In the genomic region with DNA sequence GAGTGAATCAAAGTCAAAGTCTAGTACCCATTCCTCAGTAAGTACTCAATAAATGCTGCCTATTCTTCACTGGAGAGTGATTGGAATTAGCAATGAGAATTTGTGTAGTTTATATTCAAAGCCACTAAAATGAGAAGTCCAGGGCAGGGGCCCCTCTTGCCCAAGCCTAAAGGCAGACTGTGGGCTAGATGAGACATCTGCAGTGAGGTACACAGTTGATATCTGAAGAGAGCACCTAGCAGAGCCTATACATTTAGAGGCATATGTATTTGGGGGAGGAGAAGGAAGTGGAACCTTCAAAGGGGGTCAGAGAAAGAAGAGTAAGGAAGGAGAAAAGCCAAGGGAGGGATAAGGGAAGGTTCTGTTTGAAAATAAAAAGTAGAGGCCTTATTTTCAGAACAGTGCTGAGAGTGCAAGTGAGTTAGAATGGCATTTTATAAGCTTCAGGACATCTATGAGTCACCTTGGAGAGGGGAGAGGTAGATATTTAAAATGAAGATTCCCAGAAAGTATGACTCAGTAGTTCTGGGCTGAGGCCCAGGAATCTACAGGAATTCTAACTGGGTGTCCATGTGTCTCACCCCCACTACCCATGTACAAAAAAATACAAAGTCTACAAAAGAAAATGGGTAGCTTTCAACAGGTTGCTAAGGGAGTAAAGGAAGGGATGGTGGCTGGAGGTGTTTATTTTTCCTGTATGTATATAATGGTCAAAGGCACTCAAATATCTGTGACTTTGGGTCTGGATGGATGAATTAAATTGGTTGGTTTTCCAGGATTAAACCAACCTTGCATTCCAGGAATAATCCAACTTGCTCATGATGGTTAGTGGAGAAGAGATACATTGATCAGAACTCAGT, we compare ENCODE assay signal across 17 cellular contexts.
A peak's percentile ranks its signal among the peaks of the same experiment; 100 is the strongest.
DNase-seq lines count a peak whose midpoint lies in the region; ATAC-seq and TF ChIP-seq lines count a peak whose summit lies in the region.
"Had no signal": no experiment of that assay in that cellular context is flagged by ENCODE, and none has a peak within 500 bp of the region (broad histone marks: within the 10 kb centered on the region; RNA-seq: fewer than 3 reads in every experiment).

No MANE protein-coding gene starts in this region.

- peak overlapping the region; percentile 24 for H3K4me2 ChIP-seq in mammary epithelial cell (ENCODE audit: insufficient read depth, low read depth, low read length)

- H3K9me3 ChIP-seq in mammary epithelial cell (replicated peaks; ENCODE audit: insufficient read depth, low read length) (peaks cover 6% of the 10 kb centered on the region), heart right ventricle (peaks cover 0 to 25% (median 15%) of the 10 kb centered on the region in 11 donors), right atrium auricular region (peaks cover 2 to 22% of the 10 kb centered on the region in 2 donors)

- in situ Hi-C loops in mammary epithelial cell (cut with MboI; ENCODE audit: low sequenced_read_pairs in 2 of 2) = no loop called here

- H3K9ac ChIP-seq in mammary epithelial cell (ENCODE audit: insufficient read depth, low read length) = no peak overlapping the region

- H3K79me2 ChIP-seq in mammary epithelial cell (ENCODE audit: insufficient read depth, low read length) = no peaks in the 10 kb centered on the region

- dilution Hi-C loops in mammary epithelial cell (cut with HindIII; ENCODE audit: low sequenced_read_pairs) = no loop called here

- DNase-seq in BJ (ENCODE audit: low read depth) (peak; percentile 83), M059J (ENCODE audit: low read depth) (peak; percentile 99), mammary epithelial cell (peak; percentile 79), kidney glomerular epithelial cell (lab: John Stamatoyannopoulos, UW) (peak; percentile 87), UCSD-AML1 (lab: John Stamatoyannopoulos, UW; ENCODE audit: unreplicated experiment) (no peak), heart right ventricle (no peak), T-helper 2 cell (no peak), right atrium auricular region (ENCODE audit: low spot score) (no peak)
- DNase-seq: activated CD4-positive, alpha-beta T cell treated with anti-CD3 and anti-CD28 coated beads, Interleukin-2, amount 10 ng/mL, durations not matched to agents 24 days and 14 days; caudate nucleus; COR-L47; Kasumi-1; naive B cell; substantia nigra; T-cell had no signal

- no peak overlapping the region for H3K4me3 ChIP-seq in BJ (ENCODE audit: low read depth, low read length)
- H3K4me3 ChIP-seq in mammary epithelial cell (replicated peaks in 1 of 3; ENCODE audit: insufficient read depth in 1 of 3, low read depth in 2 of 3, low read length in 3 of 3) = no peak overlapping the region
- H3K4me3 ChIP-seq in heart right ventricle = no peak overlapping the region
- no peak overlapping the region for H3K4me3 ChIP-seq in right atrium auricular region

- POLR2A ChIA-PET in BJ (lab: Charles Lee) = no interaction called here

- H3K27ac ChIP-seq in mammary epithelial cell (ENCODE audit: insufficient read depth, low read depth, low read length) (no peak overlapping the region), heart right ventricle (no peak overlapping the region), right atrium auricular region (no peak overlapping the region)

- H3K36me3 ChIP-seq in BJ (ENCODE audit: control insufficient read depth, insufficient read depth, low read length) (no peaks in the 10 kb centered on the region), mammary epithelial cell (ENCODE audit: insufficient read depth, low read length) (no peaks in the 10 kb centered on the region), heart right ventricle (no peaks in the 10 kb centered on the region), right atrium auricular region (no peaks in the 10 kb centered on the region)

- H2AFZ ChIP-seq in mammary epithelial cell (ENCODE audit: low read depth, low read length) = no peak overlapping the region

- BruUV-seq in mammary epithelial cell (replicated peaks; lab: Mats Ljungman, UMichigan) = no TSS peak

- ATAC-seq in heart right ventricle = no peak
- ATAC-seq: activated T-helper 17 cell treated with anti-CD3 and anti-CD28 coated beads, Interleukin-2, amount 50 U/mL, for 72 hours; sciatic nerve; T-cell had no signal

- H4K20me1 ChIP-seq in mammary epithelial cell (ENCODE audit: insufficient read depth, low read length) = no peaks in the 10 kb centered on the region

- no peak for TF ChIP-seq CTCF in BJ (IDR thresholded peaks at IDR 0.05; ENCODE audit: insufficient read depth, low read depth, low read length)
- TF ChIP-seq CTCF in mammary epithelial cell (conservative IDR thresholded peaks at IDR 0.05 in 1 of 2, IDR thresholded peaks at IDR 0.05 in 1 of 2; ENCODE audit: extremely low read depth in 1 of 2, insufficient read depth in 1 of 2, low read depth in 1 of 2, low read length in 2 of 2) = no peak
- no peak for TF ChIP-seq CTCF in heart right ventricle (IDR thresholded peaks at IDR 0.05)
- no peak for TF ChIP-seq CTCF in right atrium auricular region (IDR thresholded peaks at IDR 0.05)

- intact Hi-C loops in mammary epithelial cell (cut with micrococcal nuclease) = no loop called here
- intact Hi-C loops in heart right ventricle (cut with DNase I) = no loop called here

- H3K4me1 ChIP-seq in mammary epithelial cell (ENCODE audit: insufficient read depth, low read length) (peaks cover 7% of the 10 kb centered on the region), heart right ventricle (peaks cover 0 to 7% (median 0%) of the 10 kb centered on the region in 9 donors), right atrium auricular region (no peaks in the 10 kb centered on the region)

- CTCF ChIA-PET in BJ (lab: Yijun Ruan, JAX) (interaction anchor here (1.0 to 1.5 kb wide), 3 partner anchors 11 to 256 kb away, joined by 3 to 4 read pairs (median 4); no protein-coding TSS in a partner anchor), mammary epithelial cell (lab: Charles Lee; ENCODE audit: low non-redundant PET) (interaction anchor here (0.6 kb wide), 1 partner anchor 602 kb away, joined by 3 read pairs; no protein-coding TSS in a partner anchor)

- no peaks in the 10 kb centered on the region for H3K27me3 ChIP-seq in BJ (ENCODE audit: control insufficient read depth, insufficient read depth, low read length)
- no peaks in the 10 kb centered on the region for H3K27me3 ChIP-seq in mammary epithelial cell (ENCODE audit: insufficient read depth, low read length)
- no peaks in the 10 kb centered on the region for H3K27me3 ChIP-seq in heart right ventricle
- no peaks in the 10 kb centered on the region for H3K27me3 ChIP-seq in right atrium auricular region

Comparison
In these comparisons a context has a peak if more than half of its experiments do, and no peak if none do; other contexts are left out.
1. DNase-seq: peak in BJ (single experiment), M059J (single experiment), mammary epithelial cell (single experiment) and kidney glomerular epithelial cell (single experiment); none in UCSD-AML1 (single experiment), heart right ventricle (0 of 2), T-helper 2 cell (0 of 5) and right atrium auricular region (single experiment).